In genomic region chr9:129351642-129352151, GRCh38 we compare ENCODE assay signal across 10 cellular contexts.
DNase-seq lines count a peak whose midpoint lies in the region; ATAC-seq lines count a peak whose summit lies in the region.
"Had no signal": no experiment of that assay in that cellular context is flagged by ENCODE, and none has a peak within 500 bp of the region (broad histone marks: within the 10 kb centered on the region; RNA-seq: fewer than 3 reads in every experiment).

No MANE protein-coding gene starts in this region.

- peaks cover 6 to 15% (median 11%) of the 10 kb centered on the region in 3 donors for H3K27me3 Mint-ChIP-seq in immature natural killer cell (ENCODE audit: low read depth in 3 of 3)

- peak overlapping the region; percentile 77 for H3K27ac ChIP-seq in angular gyrus (ENCODE audit: low read depth, low read length)
- H3K27ac ChIP-seq in substantia nigra (ENCODE audit: low read depth, low read length, poor library complexity, severe bottlenecking), result peak overlapping the region; percentile 8

- ATAC-seq in HG03457 (IDR thresholded peaks at IDR 0.05; ENCODE audit: unreplicated experiment), result no peak

- H3K27ac Mint-ChIP-seq in immature natural killer cell, result peak overlapping the region in 1 of 6 donors; percentile 22

- H3K4me3 Mint-ChIP-seq in immature natural killer cell, result peak overlapping the region in 3 of 5 donors; percentile 27 to 67 (median 53)
- H3K4me3 Mint-ChIP-seq: central memory CD8-positive, alpha-beta T cell had no signal

- DNase-seq in NOMO-1 treated with DMSO at 0.1 percent for 48 hours (lab: John Stamatoyannopoulos, UW; ENCODE audit: unreplicated experiment) (peak; percentile 7), NOMO-1 treated with dmso at 0.1 percent for 144 hours (lab: John Stamatoyannopoulos, UW; ENCODE audit: unreplicated experiment) (no peak), immature natural killer cell (no peak), substantia nigra (lab: John Stamatoyannopoulos, UW) (no peak), epidermal melanocyte (ENCODE audit: insufficient read length, low spot score) (no peak), AG08395 (ENCODE audit: low spot score) (no peak)
- DNase-seq: NCI-H524 treated with DMSO at 0.1 percent for 48 hours had no signal

- no peaks in the 10 kb centered on the region for H3K36me3 Mint-ChIP-seq in immature natural killer cell

- peaks cover 0 to 2% of the 10 kb centered on the region in 2 donors for H3K4me1 Mint-ChIP-seq in immature natural killer cell

- H3K9me3 Mint-ChIP-seq in immature natural killer cell, result peaks cover 0 to 5% (median 0%) of the 10 kb centered on the region in 6 donors
- H3K9me3 Mint-ChIP-seq: central memory CD8-positive, alpha-beta T cell had no signal
